ENCODE assay signal across 10 cellular contexts in the genomic region with DNA sequence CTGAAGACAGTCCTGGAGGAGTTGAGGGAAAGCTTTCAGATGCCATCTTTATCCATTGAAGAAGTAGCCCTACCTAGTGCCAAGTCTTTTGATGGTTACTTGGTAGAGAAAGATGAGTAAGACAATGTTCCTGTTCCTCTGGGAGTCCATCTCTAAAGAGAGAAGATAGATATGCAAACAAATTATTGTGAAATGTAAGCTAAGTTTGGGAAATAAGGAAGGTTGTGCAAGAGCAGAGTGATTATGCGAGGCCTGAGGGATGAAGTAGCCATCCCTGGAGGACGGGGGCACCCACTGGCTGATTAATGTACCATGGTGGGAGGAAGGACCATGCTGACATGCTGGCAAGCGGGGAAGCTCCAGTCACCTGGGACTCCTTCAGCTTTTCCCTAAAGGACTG. TPM values are rescaled to one million over a fixed set of nuclear protein-coding genes. Genes with fewer than 3 reads are reported as not detected.
DNase-seq lines count a peak whose midpoint lies in the region; ATAC-seq, FAIRE-seq and TF ChIP-seq lines count a peak whose summit lies in the region.
"Had no signal": no experiment of that assay in that cellular context is flagged by ENCODE, and none has a peak within 500 bp of the region (broad histone marks: within the 10 kb centered on the region; RNA-seq: fewer than 3 reads in every experiment).

No MANE protein-coding gene starts in this region.

- TF ChIP-seq CTCF in CD14-positive monocyte (IDR thresholded peaks at IDR 0.05) (no peak), fibroblast of mammary gland (conservative IDR thresholded peaks at IDR 0.05; ENCODE audit: control insufficient read depth, insufficient read depth, low read depth, low read length) (no peak), osteocyte (IDR thresholded peaks at IDR 0.05) (no peak)

- H3K4me3 ChIP-seq in fibroblast of mammary gland (ENCODE audit: control insufficient read depth, low read depth, low read length), result peak overlapping the region; percentile 12

- H3K4me3 Mint-ChIP-seq in CD14-positive monocyte (no peak overlapping the region), osteocyte (ENCODE audit: unreplicated experiment) (no peak overlapping the region)
- no peak overlapping the region for H3K4me3 Mint-ChIP-seq in activated T-cell treated with anti-CD3 and anti-CD28 coated beads, Interleukin-2, amount 50 U/mL, for 4 hours
- H3K4me3 Mint-ChIP-seq: endodermal cell had no signal

- H3K36me3 Mint-ChIP-seq in CD14-positive monocyte (no peaks in the 10 kb centered on the region), osteocyte (ENCODE audit: unreplicated experiment) (no peaks in the 10 kb centered on the region)
- no peaks in the 10 kb centered on the region for H3K36me3 Mint-ChIP-seq in activated T-cell treated with anti-CD3 and anti-CD28 coated beads, Interleukin-2, amount 50 U/mL, for 4 hours (ENCODE audit: insufficient read depth)

- FAIRE-seq in RCC 7860 (lab: Jason Lieb, UNC), result no peak

- peak overlapping the region; percentile 72 to 93 (median 87) for H3K27ac Mint-ChIP-seq in CD14-positive monocyte
- peak overlapping the region; percentile 98 for H3K27ac Mint-ChIP-seq in osteocyte (ENCODE audit: unreplicated experiment)
- H3K27ac Mint-ChIP-seq: endodermal cell had no signal

- peaks cover 25% of the 10 kb centered on the region for H3K4me1 Mint-ChIP-seq in CD14-positive monocyte
- H3K4me1 Mint-ChIP-seq in osteocyte (ENCODE audit: unreplicated experiment), result peaks cover 48% of the 10 kb centered on the region
- no peaks in the 10 kb centered on the region for H3K4me1 Mint-ChIP-seq in activated T-cell treated with anti-CD3 and anti-CD28 coated beads, Interleukin-2, amount 50 U/mL, for 4 hours (ENCODE audit: low read depth)

- peak; percentile 55 for DNase-seq in CD14-positive monocyte (ENCODE audit: low spot score)
- peak; percentile 41 for DNase-seq in RCC 7860 (ENCODE audit: low spot score)
- peak; percentile 96 for DNase-seq in fibroblast of mammary gland (ENCODE audit: low read depth)
- DNase-seq in osteocyte (ENCODE audit: extremely low spot score, unreplicated experiment), result no peak
- DNase-seq in activated T-cell treated with anti-CD3 and anti-CD28 coated beads, Interleukin-2, amount 50 U/mL, for 4 hours, result no peak
- DNase-seq in stimulated activated CD8-positive, alpha-beta memory T cell treated with anti-CD3 and anti-CD28 coated beads, Interleukin-4, amount 100 ng/mL, for 48 hours, result no peak
- DNase-seq in occipital lobe (lab: John Stamatoyannopoulos, UW), result no peak
- DNase-seq: endodermal cell, NCI-H2081 had no signal

- intact Hi-C loops in CD14-positive monocyte (cut with micrococcal nuclease), result no loop called here

- H3K9me3 Mint-ChIP-seq in CD14-positive monocyte, result peaks cover 0 to 2% (median 0%) of the 10 kb centered on the region in 7 donors
- no peaks in the 10 kb centered on the region for H3K9me3 Mint-ChIP-seq in osteocyte (ENCODE audit: unreplicated experiment)
- no peaks in the 10 kb centered on the region for H3K9me3 Mint-ChIP-seq in activated T-cell treated with anti-CD3 and anti-CD28 coated beads, Interleukin-2, amount 50 U/mL, for 4 hours
- H3K9me3 Mint-ChIP-seq: endodermal cell had no signal

- no peak for ATAC-seq in activated T-cell treated with anti-CD3 and anti-CD28 coated beads, Interleukin-2, amount 50 U/mL, for 4 hours
- ATAC-seq in HG02973 (IDR thresholded peaks at IDR 0.05; ENCODE audit: unreplicated experiment), result no peak

- no peaks in the 10 kb centered on the region for H3K27me3 Mint-ChIP-seq in CD14-positive monocyte (ENCODE audit: low read depth in 3 of 3)
- H3K27me3 Mint-ChIP-seq in osteocyte (ENCODE audit: unreplicated experiment), result no peaks in the 10 kb centered on the region
- peaks cover 4% of the 10 kb centered on the region for H3K27me3 Mint-ChIP-seq in activated T-cell treated with anti-CD3 and anti-CD28 coated beads, Interleukin-2, amount 50 U/mL, for 4 hours (ENCODE audit: low read depth)

RNA-seq across cellular contexts. Expression of a gene that starts 1.0 kb away (rescaled TPM):
- polyA plus RNA-seq in CD14-positive monocyte, result under 1 TPM; 0.53 to 0.76 TPM
- total RNA-seq in osteocyte, result 6.2 and 7.1 TPM in 2 replicates
- total RNA-seq in activated T-cell treated with anti-CD3 and anti-CD28 coated beads, Interleukin-2, amount 50 U/mL, for 4 hours, result under 1 TPM in 2 of 3 donors, not detected in 1; 0.18 to 0.24 TPM
- 54.9 TPM for total RNA-seq in occipital lobe

Comparison
In these comparisons a context has a peak if more than half of its experiments do, and no peak if none do; other contexts are left out.
1. DNase-seq: peak in CD14-positive monocyte (single experiment), RCC 7860 (single experiment) and fibroblast of mammary gland (single experiment); none in osteocyte (single experiment), activated T-cell treated with anti-CD3 and anti-CD28 coated beads, Interleukin-2, amount 50 U/mL, for 4 hours (single experiment), stimulated activated CD8-positive, alpha-beta memory T cell treated with anti-CD3 and anti-CD28 coated beads, Interleukin-4, amount 100 ng/mL, for 48 hours (single experiment) and occipital lobe (single experiment).